In genomic region chr14:68942281-68943035, GRCh38 we compare ENCODE assay signal across 12 cellular contexts. TPM values are rescaled to one million over a fixed set of nuclear protein-coding genes. Genes with fewer than 3 reads are reported as not detected.
DNase-seq lines count a peak whose midpoint lies in the region; ATAC-seq and TF ChIP-seq lines count a peak whose summit lies in the region.
"Had no signal": no experiment of that assay in that cellular context is flagged by ENCODE, and none has a peak within 500 bp of the region (broad histone marks: within the 10 kb centered on the region; RNA-seq: fewer than 3 reads in every experiment).

No MANE protein-coding gene starts in this region.

- POLR2A ChIA-PET in Caco-2 (lab: Charles Lee): no interaction called here
- POLR2A ChIA-PET in Panc1 (lab: Charles Lee): interaction anchor here (0.6 kb wide), 1 partner anchor 15 kb away, joined by 3 read pairs; no protein-coding TSS in a partner anchor

- H3K4me3 Mint-ChIP-seq in Caco-2 (ENCODE audit: unreplicated experiment) (no peak overlapping the region), progenitor cell of endocrine pancreas (ENCODE audit: low read depth) (no peak overlapping the region)
- no peak overlapping the region for H3K4me3 Mint-ChIP-seq in stimulated activated memory B cell treated with anti-CD40 and anti-IgM and Interleukin-4, amounts not matched to agents 10 μg/mL and 1 μg/mL and 100 μg/mL, for 72 hours

- no peak for TF ChIP-seq CTCF in Caco-2 (IDR thresholded peaks at IDR 0.05; ENCODE audit: insufficient read depth in 1 of 2, low read depth in 1 of 2, low read length in 1 of 2, severe bottlenecking in 1 of 2, unreplicated experiment in 1 of 2)
- no peak for TF ChIP-seq CTCF in Panc1 (IDR thresholded peaks at IDR 0.05)
- no peak for TF ChIP-seq CTCF in progenitor cell of endocrine pancreas (IDR thresholded peaks at IDR 0.05; ENCODE audit: unreplicated experiment)

- in situ Hi-C loops in Panc1 (cut with HindIII; ENCODE audit: low pct_unique_long_range_greater_than_20kb, low sequenced_read_pairs): no loop called here

- H3K4me1 ChIP-seq in Caco-2 (peaks cover 74% of the 10 kb centered on the region), Panc1 (ENCODE audit: control insufficient read depth, insufficient read depth, low read length) (peaks cover 92% of the 10 kb centered on the region), duodenal mucosa (ENCODE audit: control insufficient read depth in 1 of 2, insufficient read depth in 2 of 2, low read length in 2 of 2) (peaks cover 67 to 76% of the 10 kb centered on the region in 2 donors)

- H3K27ac Mint-ChIP-seq in Caco-2 (ENCODE audit: unreplicated experiment) (peak overlapping the region; percentile 74), progenitor cell of endocrine pancreas (peak overlapping the region; percentile 6)
- H3K27ac Mint-ChIP-seq in stimulated activated memory B cell treated with anti-CD40 and anti-IgM and Interleukin-4, amounts not matched to agents 10 μg/mL and 1 μg/mL and 100 μg/mL, for 72 hours: no peak overlapping the region

- H3K36me3 Mint-ChIP-seq in Caco-2 (ENCODE audit: insufficient read depth, unreplicated experiment) (peaks cover 28% of the 10 kb centered on the region), progenitor cell of endocrine pancreas (ENCODE audit: insufficient read depth) (no peaks in the 10 kb centered on the region)
- no peaks in the 10 kb centered on the region for H3K36me3 Mint-ChIP-seq in stimulated activated memory B cell treated with anti-CD40 and anti-IgM and Interleukin-4, amounts not matched to agents 10 μg/mL and 1 μg/mL and 100 μg/mL, for 72 hours

- H3K36me3 ChIP-seq in Caco-2 (ENCODE audit: control insufficient read depth, insufficient read depth, low read length): no peaks in the 10 kb centered on the region; the same call in 1 of the 2 replicates
- H3K36me3 ChIP-seq in Panc1 (ENCODE audit: control insufficient read depth, insufficient read depth, low read length): no peaks in the 10 kb centered on the region
- H3K36me3 ChIP-seq in duodenal mucosa (ENCODE audit: control insufficient read depth in 1 of 2, insufficient read depth in 2 of 2, low read length in 2 of 2): no peaks in the 10 kb centered on the region

- H3K9me3 Mint-ChIP-seq in Caco-2 (ENCODE audit: unreplicated experiment) (no peaks in the 10 kb centered on the region), progenitor cell of endocrine pancreas (ENCODE audit: low read depth) (no peaks in the 10 kb centered on the region)
- H3K9me3 Mint-ChIP-seq in stimulated activated memory B cell treated with anti-CD40 and anti-IgM and Interleukin-4, amounts not matched to agents 10 μg/mL and 1 μg/mL and 100 μg/mL, for 72 hours: no peaks in the 10 kb centered on the region

- CTCF ChIA-PET in Caco-2 (lab: Charles Lee): interaction anchor here (0.9 to 1.6 kb wide), 2 partner anchors 30 to 34 kb away, joined by 3 to 4 read pairs; no protein-coding TSS in a partner anchor
- CTCF ChIA-PET in Panc1 (lab: Charles Lee): interaction anchor here (0.6 kb wide), 1 partner anchor 75 kb away, joined by 3 read pairs; no protein-coding TSS in a partner anchor

- H3K27ac ChIP-seq in Panc1 (ENCODE audit: low read length): peak overlapping the region; percentile 44
- peak overlapping the region; percentile 36 for H3K27ac ChIP-seq in duodenal mucosa (ENCODE audit: low read depth, low read length)

- H3K4me3 ChIP-seq in Caco-2 (ENCODE audit: low read depth, low read length) (no peak overlapping the region), Panc1 (ENCODE audit: low read depth in 2 of 2, low read length in 2 of 2) (no peak overlapping the region), duodenal mucosa (ENCODE audit: low read depth in 1 of 2, low read length in 2 of 2) (no peak overlapping the region)

- H3K9me3 ChIP-seq in Caco-2 (no peaks in the 10 kb centered on the region), Panc1 (ENCODE audit: control insufficient read depth, insufficient read depth, low read depth, low read length) (no peaks in the 10 kb centered on the region), duodenal mucosa (ENCODE audit: control insufficient read depth in 1 of 2, low read length in 2 of 2) (no peaks in the 10 kb centered on the region)

- no peaks in the 10 kb centered on the region for H3K27me3 Mint-ChIP-seq in Caco-2 (ENCODE audit: insufficient read depth, unreplicated experiment)
- no peaks in the 10 kb centered on the region for H3K27me3 Mint-ChIP-seq in progenitor cell of endocrine pancreas
- peaks cover 19% of the 10 kb centered on the region for H3K27me3 Mint-ChIP-seq in stimulated activated memory B cell treated with anti-CD40 and anti-IgM and Interleukin-4, amounts not matched to agents 10 μg/mL and 1 μg/mL and 100 μg/mL, for 72 hours

- no TSS peak for BruUV-seq in Caco-2 (replicated peaks; lab: Mats Ljungman, UMichigan)
- no TSS peak for BruUV-seq in Panc1 (replicated peaks; lab: Mats Ljungman, UMichigan)

- ATAC-seq in Panc1 (no peak), HG03354 (IDR thresholded peaks at IDR 0.05; ENCODE audit: poor library complexity, severe bottlenecking, unreplicated experiment) (no peak)
- no peak for ATAC-seq in stimulated activated memory B cell treated with anti-CD40 and anti-IgM and Interleukin-4, amounts not matched to agents 10 μg/mL and 1 μg/mL and 100 μg/mL, for 72 hours

- no peaks in the 10 kb centered on the region for H3K27me3 ChIP-seq in Caco-2 (replicated peaks; ENCODE audit: control insufficient read depth, insufficient read depth, low read length)
- no peaks in the 10 kb centered on the region for H3K27me3 ChIP-seq in Panc1 (ENCODE audit: control insufficient read depth, insufficient read depth, low read length)
- H3K27me3 ChIP-seq in duodenal mucosa (ENCODE audit: control insufficient read depth in 1 of 2, insufficient read depth in 2 of 2, low read length in 2 of 2): no peaks in the 10 kb centered on the region

- intact Hi-C loops in Caco-2 (cut with micrococcal nuclease; ENCODE audit: unreplicated experiment): no loop called here
- intact Hi-C loops in Panc1 (cut with micrococcal nuclease; ENCODE audit: unreplicated experiment): no loop called here

- DNase-seq in Caco-2 (no peak), Panc1 (ENCODE audit: low read depth, low spot score) (no peak), progenitor cell of endocrine pancreas (ENCODE audit: low spot score, unreplicated experiment) (no peak), NCI-H526 (lab: John Stamatoyannopoulos, UW) (no peak), NCI-H1092 (lab: John Stamatoyannopoulos, UW) (no peak)
- DNase-seq: activated CD8-positive, alpha-beta memory T cell treated with anti-CD3 and anti-CD28 coated beads, Interleukin-2, amount 50 U/mL, for 4 hours; cerebellar nuclear complex; DND-41; NCI-H524 had no signal

- H3K9ac ChIP-seq in duodenal mucosa (ENCODE audit: low read depth in 1 of 2, low read length in 2 of 2): no peak overlapping the region

- H3K4me1 Mint-ChIP-seq in Caco-2 (ENCODE audit: low read depth, unreplicated experiment): peaks cover 58% of the 10 kb centered on the region
- H3K4me1 Mint-ChIP-seq in progenitor cell of endocrine pancreas (ENCODE audit: low read depth): peaks cover 58% of the 10 kb centered on the region
- H3K4me1 Mint-ChIP-seq in stimulated activated memory B cell treated with anti-CD40 and anti-IgM and Interleukin-4, amounts not matched to agents 10 μg/mL and 1 μg/mL and 100 μg/mL, for 72 hours: peaks cover under 1% of the 10 kb centered on the region

RNA-seq across cellular contexts. Expression of gene ACTN1, which starts 36.6 kb away (rescaled TPM):
- total RNA-seq in Caco-2 (2022) (170 and 181 TPM in 2 replicates), Panc1 (2021; ENCODE audit: unreplicated experiment) (212 TPM), progenitor cell of endocrine pancreas (92.6 and 105 TPM in 2 replicates)
- 336 TPM for polyA plus RNA-seq in Panc1 (2012; ENCODE audit: insufficient read length)
